In genomic region chr4:183182873-183183725, GRCh38 we compare ENCODE assay signal across 1 cellular context.
TF ChIP-seq lines count a peak whose summit lies in the region.

No MANE protein-coding gene starts in this region.

TF ChIP-seq in K562, 482 proteins besides CTCF, POLR2A, EP300 and RAD21 (continued from another document):
- TF ChIP-seq E2F4 (CRISPR knock-in tag; IDR thresholded peaks at IDR 0.05; ENCODE audit: low read depth) (no peak), NR0B1 (IDR thresholded peaks at IDR 0.05; ENCODE audit: partially characterized antibody) (no peak), POLR2H (tag; IDR thresholded peaks at IDR 0.05; ENCODE audit: low read depth) (no peak), TRIM25 (IDR thresholded peaks at IDR 0.05; ENCODE audit: borderline replicate concordance) (no peak), TEAD4 (IDR thresholded peaks at IDR 0.05; ENCODE audit: low read length) (peak; percentile 62; the same call in 1 of the 2 replicates), TEAD4 (CRISPR knock-in tag; IDR thresholded peaks at IDR 0.05; ENCODE audit: borderline replicate concordance) (no peak), MEF2A (IDR thresholded peaks at IDR 0.05; ENCODE audit: control insufficient read depth, low read depth, low read length) (no peak), CREB3L1 (IDR thresholded peaks at IDR 0.05; ENCODE audit: borderline replicate concordance, low read depth) (no peak), ARID3A (IDR thresholded peaks at IDR 0.05; ENCODE audit: borderline replicate concordance, low read depth, low read length) (0 out of 2 replicates have a peak, but pooled peaks have one; percentile 11), ZNF79 (CRISPR knock-in tag; IDR thresholded peaks at IDR 0.05; ENCODE audit: low read depth) (no peak), ZBTB33 (CRISPR knock-in tag; IDR thresholded peaks at IDR 0.05) (peak; percentile 65; the same call in 1 of the 2 replicates), MGA (IDR thresholded peaks at IDR 0.05) (peak; percentile 27; the same call in 1 of the 2 replicates), CEBPB (tag; IDR thresholded peaks at IDR 0.05) (peak; percentile 71), NRF1 (conservative IDR thresholded peaks at IDR 0.05 in 1 of 2, IDR thresholded peaks at IDR 0.05 in 1 of 2) (0 out of 4 replicates have a peak, but pooled peaks have one; percentile 10 to 15), SMARCA4 (IDR thresholded peaks at IDR 0.05) (peak; percentile 92), SIRT6 (IDR thresholded peaks at IDR 0.05; ENCODE audit: low read depth, low read length) (no peak), SMARCE1 (IDR thresholded peaks at IDR 0.05) (peak; percentile 90), PTRF (tag; IDR thresholded peaks at IDR 0.05) (no peak)
